ENCODE assay signal across 8 cellular contexts in the genomic region with DNA sequence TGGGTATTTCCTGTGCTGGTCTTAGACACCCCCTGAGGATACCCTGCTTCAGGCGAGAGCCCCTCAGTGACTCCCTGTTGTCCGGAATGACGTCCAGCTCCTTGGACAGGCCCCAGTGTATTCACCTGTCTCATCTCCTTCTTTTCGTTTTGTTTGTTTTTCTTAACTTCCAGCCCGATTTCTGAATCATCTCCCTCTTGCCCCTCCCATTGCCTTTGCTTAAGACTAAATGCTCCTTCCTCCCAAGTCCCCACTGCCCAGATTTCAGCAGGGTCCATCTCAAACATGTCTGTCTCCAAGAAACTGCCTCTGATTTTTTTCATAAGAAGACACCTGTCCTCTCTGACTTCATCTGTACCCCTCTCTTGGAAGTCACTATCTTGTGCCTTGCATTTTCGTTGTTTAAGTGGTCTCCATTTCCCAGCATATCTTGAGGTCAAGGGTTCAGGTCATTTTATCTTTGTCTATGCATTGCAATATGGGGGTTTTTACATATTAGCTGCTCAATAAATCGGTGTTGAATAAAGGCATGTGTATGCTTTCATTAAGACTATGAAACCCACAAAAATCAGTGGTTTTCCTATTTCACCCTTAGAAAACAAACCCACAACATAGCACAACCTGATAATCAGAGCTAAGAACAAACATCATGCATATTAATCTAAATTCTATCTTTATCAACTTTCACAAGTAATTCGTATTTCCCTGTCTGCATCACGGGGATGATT. TPM values are rescaled to one million over a fixed set of nuclear protein-coding genes. Genes with fewer than 3 reads are reported as not detected.
DNase-seq lines count a peak whose midpoint lies in the region; ATAC-seq, FAIRE-seq and TF ChIP-seq lines count a peak whose summit lies in the region.

No MANE protein-coding gene starts in this region.

- no peak overlapping the region for H3K4me3 ChIP-seq in dorsolateral prefrontal cortex

- H3K4me1 Mint-ChIP-seq in activated T-cell treated with anti-CD3 and anti-CD28 coated beads, Interleukin-2, amount 50 U/mL, for 4 hours (ENCODE audit: low read depth): peaks cover 21% of the 10 kb centered on the region
- peaks cover 25% of the 10 kb centered on the region for H3K4me1 Mint-ChIP-seq in stimulated activated effector memory CD8-positive, alpha-beta T cell treated with anti-CD3 and anti-CD28 coated beads, Interleukin-12 subunit alpha, Interleukin-12 subunit beta, amount 100 ng/mL, for 72 hours

- no peak for TF ChIP-seq POLR2A in GM12892 (IDR thresholded peaks at IDR 0.05; ENCODE audit: low read depth, low read length)

- no peaks in the 10 kb centered on the region for H3K9me3 Mint-ChIP-seq in activated T-cell treated with anti-CD3 and anti-CD28 coated beads, Interleukin-2, amount 50 U/mL, for 4 hours
- no peaks in the 10 kb centered on the region for H3K9me3 Mint-ChIP-seq in stimulated activated effector memory CD8-positive, alpha-beta T cell treated with anti-CD3 and anti-CD28 coated beads, Interleukin-12 subunit alpha, Interleukin-12 subunit beta, amount 100 ng/mL, for 72 hours

- H3K27ac Mint-ChIP-seq in stimulated activated effector memory CD8-positive, alpha-beta T cell treated with anti-CD3 and anti-CD28 coated beads, Interleukin-12 subunit alpha, Interleukin-12 subunit beta, amount 100 ng/mL, for 72 hours: peak overlapping the region; percentile 35

- peak overlapping the region; percentile 25 for H3K4me3 Mint-ChIP-seq in activated T-cell treated with anti-CD3 and anti-CD28 coated beads, Interleukin-2, amount 50 U/mL, for 4 hours
- H3K4me3 Mint-ChIP-seq in stimulated activated effector memory CD8-positive, alpha-beta T cell treated with anti-CD3 and anti-CD28 coated beads, Interleukin-12 subunit alpha, Interleukin-12 subunit beta, amount 100 ng/mL, for 72 hours: no peak overlapping the region

- no peak for TF ChIP-seq CTCF in dorsolateral prefrontal cortex (IDR thresholded peaks at IDR 0.05 in 54 of 56, conservative IDR thresholded peaks at IDR 0.05 in 2 of 56; ENCODE audit: low read depth in 1 of 56, partially characterized antibody in 56 of 56)

- no peak overlapping the region for H3K27ac ChIP-seq in dorsolateral prefrontal cortex

- intact Hi-C loops in dorsolateral prefrontal cortex (cut with DNase I): no loop called here

- peaks cover 26% of the 10 kb centered on the region for H3K27me3 Mint-ChIP-seq in activated T-cell treated with anti-CD3 and anti-CD28 coated beads, Interleukin-2, amount 50 U/mL, for 4 hours (ENCODE audit: low read depth)

- no peak for ATAC-seq in activated T-cell treated with anti-CD3 and anti-CD28 coated beads, Interleukin-2, amount 50 U/mL, for 4 hours
- ATAC-seq in HG02759 (IDR thresholded peaks at IDR 0.05; ENCODE audit: unreplicated experiment): peak; percentile 31
- no peak for ATAC-seq in stimulated activated effector memory CD8-positive, alpha-beta T cell treated with anti-CD3 and anti-CD28 coated beads, Interleukin-12 subunit alpha, Interleukin-12 subunit beta, amount 100 ng/mL, for 72 hours

- H3K27me3 ChIP-seq in dorsolateral prefrontal cortex: peaks cover 0 to 14% (median 0%) of the 10 kb centered on the region in 45 donors

- DNase-seq in activated T-cell treated with anti-CD3 and anti-CD28 coated beads, Interleukin-2, amount 50 U/mL, for 4 hours: no peak
- no peak for DNase-seq in activated T-cell treated with anti-CD3 and anti-CD28 coated beads, Interleukin-2, amount 50 U/mL, for 1 hour
- DNase-seq in KG1 (lab: John Stamatoyannopoulos, UW) (peak; percentile 30), dorsolateral prefrontal cortex (no peak), GM12892 (ENCODE audit: insufficient read length) (no peak), DMS53 (lab: John Stamatoyannopoulos, UW) (no peak)
- no peak for DNase-seq in stimulated activated effector memory CD8-positive, alpha-beta T cell treated with anti-CD3 and anti-CD28 coated beads, Interleukin-12 subunit alpha, Interleukin-12 subunit beta, amount 100 ng/mL, for 72 hours (ENCODE audit: low spot score in 2 of 2)

- H3K36me3 Mint-ChIP-seq in activated T-cell treated with anti-CD3 and anti-CD28 coated beads, Interleukin-2, amount 50 U/mL, for 4 hours (ENCODE audit: insufficient read depth): peaks cover 3% of the 10 kb centered on the region
- H3K36me3 Mint-ChIP-seq in stimulated activated effector memory CD8-positive, alpha-beta T cell treated with anti-CD3 and anti-CD28 coated beads, Interleukin-12 subunit alpha, Interleukin-12 subunit beta, amount 100 ng/mL, for 72 hours: peaks cover 50% of the 10 kb centered on the region

- no peak for FAIRE-seq in GM12892 (lab: Jason Lieb, UNC)

RNA-seq across cellular contexts. Expression of a gene that starts 58.4 kb away (rescaled TPM):
- 10 to 100 TPM; 59.7 to 73.2 (median 60.9) TPM for total RNA-seq in activated T-cell treated with anti-CD3 and anti-CD28 coated beads, Interleukin-2, amount 50 U/mL, for 4 hours
- 10 to 100 TPM; 33.6 to 99.3 (median 70.0) TPM for total RNA-seq in dorsolateral prefrontal cortex
- polyA plus RNA-seq in GM12892 (2012; ENCODE audit: missing spikeins): 51.8 TPM
